ENCODE assay signal across 12 cellular contexts in genomic region chr15:73984208-73984979, GRCh38. TPM values are rescaled to one million over a fixed set of nuclear protein-coding genes. Genes with fewer than 3 reads are reported as not detected.
DNase-seq lines count a peak whose midpoint lies in the region; ATAC-seq, FAIRE-seq and TF ChIP-seq lines count a peak whose summit lies in the region.
"Had no signal": no experiment of that assay in that cellular context is flagged by ENCODE, and none has a peak within 500 bp of the region (broad histone marks: within the 10 kb centered on the region; RNA-seq: fewer than 3 reads in every experiment).

No MANE protein-coding gene starts in this region.

- H3K27me3 ChIP-seq in muscle layer of colon (ENCODE audit: control insufficient read depth in 1 of 2, insufficient read depth in 2 of 2, low read length in 2 of 2) (no peaks in the 10 kb centered on the region), thyroid gland (no peaks in the 10 kb centered on the region), H9 (ENCODE audit: insufficient read depth, low read length) (no peaks in the 10 kb centered on the region), small intestine (ENCODE audit: control insufficient read depth in 2 of 2, insufficient read depth in 2 of 2, low read length in 2 of 2) (no peaks in the 10 kb centered on the region)

- no peak overlapping the region for H3K23ac ChIP-seq in H9 (ENCODE audit: insufficient read length, low read depth, low read length)

- H3K9me3 Mint-ChIP-seq in activated CD8-positive, alpha-beta memory T cell treated with anti-CD3 and anti-CD28 coated beads, Interleukin-2, amount 10 ng/mL, durations not matched to agents 7 days and 5 days (ENCODE audit: low read depth), result no peaks in the 10 kb centered on the region
- no peaks in the 10 kb centered on the region for H3K9me3 Mint-ChIP-seq in brain
- H3K9me3 Mint-ChIP-seq in H9, result no peaks in the 10 kb centered on the region
- H3K9me3 Mint-ChIP-seq: central memory CD8-positive, alpha-beta T cell; GM23338 had no signal

- no peak overlapping the region for H4K91ac ChIP-seq in H9 (ENCODE audit: insufficient read length, low read depth, low read length)

- no peak overlapping the region for H4K5ac ChIP-seq in H9 (ENCODE audit: insufficient read length, low read depth, low read length)

- H2BK5ac ChIP-seq in H9 (ENCODE audit: insufficient read length, low read length), result no peak overlapping the region

- H3K18ac ChIP-seq in H9 (ENCODE audit: insufficient read length, low read depth, low read length), result no peak overlapping the region

- H3K27ac ChIP-seq in muscle layer of colon (ENCODE audit: low read depth, low read length), result peak overlapping the region; percentile 95
- H3K27ac ChIP-seq in thyroid gland, result peak overlapping the region; percentile 85 to 96 (median 93)
- no peak overlapping the region for H3K27ac ChIP-seq in H9 (ENCODE audit: insufficient read length, low read depth, low read length)
- peak overlapping the region in 1 of 2 donors; percentile 93 for H3K27ac ChIP-seq in small intestine (ENCODE audit: low read depth in 1 of 2, low read length in 1 of 2)

- no peak overlapping the region for H3K4me3 ChIP-seq in muscle layer of colon (ENCODE audit: low read depth in 1 of 2, low read length in 2 of 2)
- no peak overlapping the region for H3K4me3 ChIP-seq in thyroid gland (replicated peaks in 1 of 3)
- H3K4me3 ChIP-seq in small intestine (ENCODE audit: low read depth in 1 of 2, low read length in 2 of 2), result no peak overlapping the region
- H3K4me3 ChIP-seq: GM23338 had no signal

- no peak overlapping the region for H2BK12ac ChIP-seq in H9 (ENCODE audit: insufficient read length, low read depth, low read length)

- no peaks in the 10 kb centered on the region for H3K79me1 ChIP-seq in H9 (ENCODE audit: insufficient read depth, low read depth, low read length, poor library complexity, severe bottlenecking)

- no peak overlapping the region for H3T11ph ChIP-seq in H9 (ENCODE audit: low read length)

- no peak overlapping the region for H2AFZ ChIP-seq in H9 (ENCODE audit: low read length)
- H2AFZ ChIP-seq: GM23338 had no signal

- H3K56ac ChIP-seq in H9 (ENCODE audit: insufficient read length, low read depth, low read length), result no peak overlapping the region

- H2BK120ac ChIP-seq in H9 (ENCODE audit: low read depth, low read length, poor library complexity, severe bottlenecking), result no peak overlapping the region

- H3K9me3 ChIP-seq in muscle layer of colon (ENCODE audit: low read length), result no peaks in the 10 kb centered on the region
- no peaks in the 10 kb centered on the region for H3K9me3 ChIP-seq in thyroid gland
- no peaks in the 10 kb centered on the region for H3K9me3 ChIP-seq in H9 (ENCODE audit: control insufficient read depth, low read depth, low read length)
- H3K9me3 ChIP-seq in small intestine (ENCODE audit: control insufficient read depth, low read depth), result no peaks in the 10 kb centered on the region

- H3K9ac ChIP-seq in muscle layer of colon (ENCODE audit: low read length), result no peak overlapping the region
- no peak overlapping the region for H3K9ac ChIP-seq in H9 (ENCODE audit: extremely low read depth, insufficient read length, low read length)

- H3K4me1 Mint-ChIP-seq in activated CD8-positive, alpha-beta memory T cell treated with anti-CD3 and anti-CD28 coated beads, Interleukin-2, amount 10 ng/mL, durations not matched to agents 7 days and 5 days, result peaks cover 22% of the 10 kb centered on the region
- peaks cover 49% of the 10 kb centered on the region for H3K4me1 Mint-ChIP-seq in brain
- H3K4me1 Mint-ChIP-seq in H9, result peaks cover 3 to 5% of the 10 kb centered on the region in 2 experiments; a peak in 3 of 4 replicates
- H3K4me1 Mint-ChIP-seq: GM23338 had no signal

- TF ChIP-seq POLR2A in thyroid gland (IDR thresholded peaks at IDR 0.05), result no peak

- no peak overlapping the region for H3K4ac ChIP-seq in H9 (ENCODE audit: low read depth, low read length)

- H2BK15ac ChIP-seq in H9 (ENCODE audit: low read depth, low read length), result no peak overlapping the region

- CTCF ChIA-PET in activated CD8-positive, alpha-beta memory T cell treated with anti-CD3 and anti-CD28 coated beads, Interleukin-2, amount 10 ng/mL, durations not matched to agents 7 days and 5 days (lab: Charles Lee), result interaction anchor here (12.7 kb wide), 1 partner anchor 14 kb away, joined by 147 read pairs; no protein-coding TSS in a partner anchor

- 74 to 86% methylated on average over 13 of the region's 13 CpGs for WGBS in thyroid gland, 2 donors
- no CpG with 5 or more reads among the region's 13 CpGs for WGBS in H9 (ENCODE audit: extremely low coverage, insufficient read length, low lambda C conversion rate)
- 76 to 82% (median 78%) methylated on average over 13 of the region's 13 CpGs for WGBS in small intestine, 3 donors

- intact Hi-C loops in thyroid gland (cut with DNase I), result no loop called here

- H3K4me3 Mint-ChIP-seq in activated CD8-positive, alpha-beta memory T cell treated with anti-CD3 and anti-CD28 coated beads, Interleukin-2, amount 10 ng/mL, durations not matched to agents 7 days and 5 days, result no peak overlapping the region
- H3K4me3 Mint-ChIP-seq in brain, result peak overlapping the region in 1 of 5 experiments; percentile 42
- H3K4me3 Mint-ChIP-seq in H9, result no peak overlapping the region
- H3K4me3 Mint-ChIP-seq: central memory CD8-positive, alpha-beta T cell; GM23338 had no signal

- H3K36me3 ChIP-seq in muscle layer of colon (ENCODE audit: insufficient read depth, low read length), result peaks cover 15% of the 10 kb centered on the region
- no peaks in the 10 kb centered on the region for H3K36me3 ChIP-seq in thyroid gland
- no peaks in the 10 kb centered on the region for H3K36me3 ChIP-seq in small intestine (ENCODE audit: control insufficient read depth in 2 of 2, insufficient read depth in 2 of 2, low read length in 2 of 2)

- H3K4me2 ChIP-seq in H9 (ENCODE audit: insufficient read depth, insufficient read length, low read length), result no peak overlapping the region
- H3K4me2 ChIP-seq: GM23338 had no signal

- H3K4me1 ChIP-seq in muscle layer of colon (ENCODE audit: insufficient read depth, low read length), result peaks cover 39% of the 10 kb centered on the region
- peaks cover 37 to 85% of the 10 kb centered on the region in 2 donors for H3K4me1 ChIP-seq in thyroid gland
- no peaks in the 10 kb centered on the region for H3K4me1 ChIP-seq in H9 (ENCODE audit: insufficient read depth, low read length)
- H3K4me1 ChIP-seq in small intestine (ENCODE audit: control insufficient read depth in 2 of 2, insufficient read depth in 1 of 2, low read depth in 1 of 2, low read length in 1 of 2), result peaks cover 0 to 24% of the 10 kb centered on the region in 2 donors

- no peak for TF ChIP-seq CTCF in brain (conservative IDR thresholded peaks at IDR 0.05)
- no peak for TF ChIP-seq CTCF in thyroid gland (IDR thresholded peaks at IDR 0.05)
- TF ChIP-seq CTCF in H9 (conservative IDR thresholded peaks at IDR 0.05), result no peak

- no peak for ATAC-seq in activated CD8-positive, alpha-beta memory T cell treated with anti-CD3 and anti-CD28 coated beads, Interleukin-2, amount 10 ng/mL, durations not matched to agents 7 days and 5 days
- ATAC-seq: GM23338 had no signal

- no peak for FAIRE-seq in small intestine (lab: Jason Lieb, UNC)

- H4K8ac ChIP-seq in H9 (replicated peaks; ENCODE audit: insufficient read length, low read depth, low read length), result no peak overlapping the region

- H3K14ac ChIP-seq in H9 (ENCODE audit: insufficient read depth, low read length), result no peak overlapping the region; the same call in 1 of the 2 replicates

- no peaks in the 10 kb centered on the region for H3K36me3 Mint-ChIP-seq in activated CD8-positive, alpha-beta memory T cell treated with anti-CD3 and anti-CD28 coated beads, Interleukin-2, amount 10 ng/mL, durations not matched to agents 7 days and 5 days
- H3K36me3 Mint-ChIP-seq in brain (no peaks in the 10 kb centered on the region), H9 (ENCODE audit: insufficient read depth in 1 of 3, low read depth in 3 of 3) (no peaks in the 10 kb centered on the region)

- no peak overlapping the region for H2AK5ac ChIP-seq in H9 (ENCODE audit: insufficient read length, low read length)

- H3K23me2 ChIP-seq in H9 (ENCODE audit: insufficient read length, low read depth, low read length, poor library complexity, severe bottlenecking), result no peaks in the 10 kb centered on the region

- no peaks in the 10 kb centered on the region for H3K27me3 Mint-ChIP-seq in activated CD8-positive, alpha-beta memory T cell treated with anti-CD3 and anti-CD28 coated beads, Interleukin-2, amount 10 ng/mL, durations not matched to agents 7 days and 5 days
- H3K27me3 Mint-ChIP-seq in brain (peaks cover 1% of the 10 kb centered on the region), H9 (ENCODE audit: low read depth) (peaks cover 4% of the 10 kb centered on the region)
- H3K27me3 Mint-ChIP-seq: central memory CD8-positive, alpha-beta T cell had no signal

- DNase-seq in activated CD8-positive, alpha-beta memory T cell treated with anti-CD3 and anti-CD28 coated beads, Interleukin-2, amount 10 ng/mL, durations not matched to agents 7 days and 5 days, result peak; percentile 38
- DNase-seq in activated CD8-positive, alpha-beta memory T cell treated with anti-CD3 and anti-CD28 coated beads, Interleukin-2, amount 50 U/mL, for 48 hours, result no peak
- DNase-seq in thyroid gland (no peak), DMS53 treated with DMSO at 0.1 percent for 48 hours (lab: John Stamatoyannopoulos, UW; ENCODE audit: unreplicated experiment) (no peak), H9 (no peak), small intestine (no peak)
- DNase-seq: stimulated activated CD4-positive, alpha-beta T cell treated with anti-CD3 and anti-CD28 coated beads, Interleukin-12 subunit alpha, Interleukin-12 subunit beta, amount 100 ng/mL, for 4 hours; stimulated activated naive CD4-positive, alpha-beta T cell had no signal

- H2BK20ac ChIP-seq in H9 (ENCODE audit: low read depth, low read length, poor library complexity, severe bottlenecking), result no peak overlapping the region

- H3K27ac Mint-ChIP-seq in activated CD8-positive, alpha-beta memory T cell treated with anti-CD3 and anti-CD28 coated beads, Interleukin-2, amount 10 ng/mL, durations not matched to agents 7 days and 5 days, result no peak overlapping the region
- H3K27ac Mint-ChIP-seq in brain (peak overlapping the region; percentile 9 to 99 (median 83)), H9 (peak overlapping the region in 1 of 3 experiments; percentile 46; a peak in 2 of 7 replicates)
- H3K27ac Mint-ChIP-seq: GM23338 had no signal

- H4K20me1 ChIP-seq in H9 (ENCODE audit: control insufficient read depth, insufficient read depth, insufficient read length), result no peaks in the 10 kb centered on the region

- H3K79me2 ChIP-seq in H9 (ENCODE audit: insufficient read depth, low read length), result no peaks in the 10 kb centered on the region

RNA-seq across cellular contexts. Expression of gene STOML1, which starts 7.7 kb away (rescaled TPM):
- 1 to 10 TPM; 7.9 to 8.6 TPM for total RNA-seq in activated CD8-positive, alpha-beta memory T cell treated with anti-CD3 and anti-CD28 coated beads, Interleukin-2, amount 10 ng/mL, durations not matched to agents 7 days and 5 days
- polyA plus RNA-seq in brain (ENCODE audit: insufficient read depth, low read depth, low replicate concordance) (40.5 TPM), small intestine (10 to 100 TPM in 1 of 3 donors, 1 to 10 TPM in 2; 7.8 to 22.1 (median 8.9) TPM)
- total RNA-seq in thyroid gland (10 to 100 TPM; 15.3 to 42.1 (median 30.1) TPM), H9 (2021) (2.5 and 2.9 TPM in 2 replicates)

RNA-seq across cellular contexts. Expression of gene PML, which starts 10.1 kb away (rescaled TPM):
- total RNA-seq in activated CD8-positive, alpha-beta memory T cell treated with anti-CD3 and anti-CD28 coated beads, Interleukin-2, amount 10 ng/mL, durations not matched to agents 7 days and 5 days, result 100 to 1,000 TPM; 104 to 152 TPM
- polyA plus RNA-seq in brain (ENCODE audit: insufficient read depth, low read depth, low replicate concordance), result 37.7 TPM
- total RNA-seq in thyroid gland, result 100 to 1,000 TPM in 1 of 4 donors, 10 to 100 TPM in 3; 55.9 to 141 (median 76.5) TPM
- 23.6 and 24.6 TPM in 2 replicates for total RNA-seq in H9 (2021)
- 10 to 100 TPM; 16.5 to 31.1 (median 28.3) TPM for polyA plus RNA-seq in small intestine

RNA-seq across cellular contexts. Expression of gene LOXL1, which starts 58.1 kb away (rescaled TPM):
- total RNA-seq in activated CD8-positive, alpha-beta memory T cell treated with anti-CD3 and anti-CD28 coated beads, Interleukin-2, amount 10 ng/mL, durations not matched to agents 7 days and 5 days, result 1 to 10 TPM; 1.8 to 8.6 TPM
- 6.0 TPM for polyA plus RNA-seq in brain (ENCODE audit: insufficient read depth, low read depth, low replicate concordance)
- total RNA-seq in thyroid gland, result 10 to 100 TPM in 3 of 4 donors, 1 to 10 TPM in 1; 9.9 to 15.2 (median 12.0) TPM
- total RNA-seq in H9 (2021), result 6.9 and 9.1 TPM in 2 replicates
- polyA plus RNA-seq in small intestine, result 1 to 10 TPM; 2.2 to 6.1 (median 3.8) TPM
